ENCODE assay signal across 14 cellular contexts in the genomic region with DNA sequence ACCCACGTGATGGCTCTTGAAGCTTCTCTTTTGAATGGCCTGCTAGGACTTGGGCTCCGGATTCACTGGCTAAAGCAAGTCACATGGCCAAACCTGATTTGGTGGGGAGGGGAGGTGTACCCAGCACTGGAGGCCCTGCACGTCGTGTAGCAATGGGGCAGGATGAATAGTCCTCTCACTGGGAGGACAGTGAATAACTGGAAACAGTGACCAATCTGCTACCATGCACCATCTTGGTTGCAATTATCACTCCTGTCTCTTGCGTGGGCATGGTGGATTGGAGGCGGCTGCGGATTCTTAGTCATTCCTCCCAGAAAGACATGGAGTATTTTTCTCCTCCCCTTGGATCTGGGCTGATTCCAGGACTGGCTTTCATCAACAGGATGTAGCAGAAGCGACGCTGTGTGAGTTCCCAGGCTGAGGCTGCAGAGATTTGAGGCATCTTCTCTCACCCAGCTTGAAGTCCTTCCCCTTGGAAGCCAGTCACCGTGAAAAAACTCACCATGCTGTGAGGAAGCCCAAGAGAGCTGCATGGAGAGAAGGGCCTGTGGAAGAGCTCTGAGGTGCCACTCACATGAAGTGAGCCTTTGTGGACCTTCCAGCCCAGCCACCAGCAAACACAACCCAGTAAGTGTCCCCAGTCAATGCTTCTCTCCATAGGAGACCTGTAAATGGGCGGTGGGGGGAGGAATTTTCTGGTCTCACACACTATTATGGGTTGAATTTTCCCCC.
A peak's percentile ranks its signal among the peaks of the same experiment; 100 is the strongest.
DNase-seq lines count a peak whose midpoint lies in the region; ATAC-seq and TF ChIP-seq lines count a peak whose summit lies in the region.
"Had no signal": no experiment of that assay in that cellular context is flagged by ENCODE, and none has a peak within 500 bp of the region (broad histone marks: within the 10 kb centered on the region; RNA-seq: fewer than 3 reads in every experiment).

No MANE protein-coding gene starts in this region.

- H3K4me3 ChIP-seq in mammary epithelial cell (replicated peaks in 1 of 3; ENCODE audit: insufficient read depth in 1 of 3, low read depth in 2 of 3, low read length in 3 of 3) (no peak overlapping the region), thyroid gland (replicated peaks in 1 of 3) (no peak overlapping the region)

- no peak overlapping the region for H3K27ac ChIP-seq in mammary epithelial cell (ENCODE audit: insufficient read depth, low read depth, low read length)
- H3K27ac ChIP-seq in thyroid gland = no peak overlapping the region

- WGBS in mammary epithelial cell (ENCODE audit: low coverage, missing lambda C conversion rate) = 71% methylated on average over 9 of the region's 11 CpGs
- 67 to 74% methylated on average over 11 of the region's 11 CpGs for WGBS in thyroid gland, 2 donors

- intact Hi-C loops in mammary epithelial cell (cut with micrococcal nuclease) = no loop called here
- intact Hi-C loops in MCF 10A (cut with micrococcal nuclease) = no loop called here
- intact Hi-C loops in thyroid gland (cut with DNase I) = no loop called here
- intact Hi-C loops in activated CD4-positive, alpha-beta T cell treated with anti-CD3 and anti-CD28 coated beads, Interleukin-2, amount 10 ng/mL, durations not matched to agents 24 days and 14 days (cut with micrococcal nuclease) = no loop called here
- intact Hi-C loops in activated CD4-positive, alpha-beta T cell treated with anti-CD3 and anti-CD28 coated beads for 36 hours (cut with DNase I, micrococcal nuclease) = no loop called here

- no peaks in the 10 kb centered on the region for H4K20me1 ChIP-seq in mammary epithelial cell (ENCODE audit: insufficient read depth, low read length)

- H3K27me3 ChIP-seq in mammary epithelial cell (ENCODE audit: insufficient read depth, low read length) (no peaks in the 10 kb centered on the region), thyroid gland (no peaks in the 10 kb centered on the region)

- dilution Hi-C loops in mammary epithelial cell (cut with HindIII; ENCODE audit: low sequenced_read_pairs) = no loop called here

- H3K9me3 Mint-ChIP-seq in MCF 10A (ENCODE audit: unreplicated experiment) = no peaks in the 10 kb centered on the region
- H3K9me3 Mint-ChIP-seq in activated CD4-positive, alpha-beta T cell treated with anti-CD3 and anti-CD28 coated beads, Interleukin-2, amount 10 ng/mL, durations not matched to agents 24 days and 14 days = no peaks in the 10 kb centered on the region
- no peaks in the 10 kb centered on the region for H3K9me3 Mint-ChIP-seq in activated CD4-positive, alpha-beta T cell treated with anti-CD3 and anti-CD28 coated beads for 36 hours (ENCODE audit: low read depth)

- no peak overlapping the region for H2AFZ ChIP-seq in mammary epithelial cell (ENCODE audit: low read depth, low read length)

- no peaks in the 10 kb centered on the region for H3K79me2 ChIP-seq in mammary epithelial cell (ENCODE audit: insufficient read depth, low read length)

- no peaks in the 10 kb centered on the region for H3K36me3 Mint-ChIP-seq in MCF 10A (ENCODE audit: insufficient read depth, unreplicated experiment)
- H3K36me3 Mint-ChIP-seq in activated CD4-positive, alpha-beta T cell treated with anti-CD3 and anti-CD28 coated beads, Interleukin-2, amount 10 ng/mL, durations not matched to agents 24 days and 14 days (ENCODE audit: low read depth) = no peaks in the 10 kb centered on the region
- no peaks in the 10 kb centered on the region for H3K36me3 Mint-ChIP-seq in activated CD4-positive, alpha-beta T cell treated with anti-CD3 and anti-CD28 coated beads for 36 hours (ENCODE audit: low read depth)

- no TSS peak for BruUV-seq in mammary epithelial cell (replicated peaks; lab: Mats Ljungman, UMichigan)
- no TSS peak for BruUV-seq in MCF 10A (replicated peaks; lab: Mats Ljungman, UMichigan)

- H3K9ac ChIP-seq in mammary epithelial cell (ENCODE audit: insufficient read depth, low read length) = no peak overlapping the region

- CTCF ChIA-PET in mammary epithelial cell (lab: Charles Lee; ENCODE audit: low non-redundant PET) (no interaction called here), MCF 10A (lab: Yijun Ruan, JAX) (no interaction called here)
- CTCF ChIA-PET in activated CD4-positive, alpha-beta T cell treated with anti-CD3 and anti-CD28 coated beads for 36 hours (lab: Charles Lee) = interaction anchor here (0.6 kb wide), 1 partner anchor 216 kb away, joined by 3 read pairs; no protein-coding TSS in a partner anchor

- no peak overlapping the region for H3K4me3 Mint-ChIP-seq in MCF 10A (ENCODE audit: unreplicated experiment)
- no peak overlapping the region for H3K4me3 Mint-ChIP-seq in activated CD4-positive, alpha-beta T cell treated with anti-CD3 and anti-CD28 coated beads, Interleukin-2, amount 10 ng/mL, durations not matched to agents 24 days and 14 days
- no peak overlapping the region for H3K4me3 Mint-ChIP-seq in activated CD4-positive, alpha-beta T cell treated with anti-CD3 and anti-CD28 coated beads for 36 hours

- in situ Hi-C loops in mammary epithelial cell (cut with MboI; ENCODE audit: low sequenced_read_pairs in 2 of 2) (no loop called here), SK-MEL-5 (cut with HindIII; ENCODE audit: low pct_unique_long_range_greater_than_20kb, low sequenced_read_pairs) (no loop called here)

- no peaks in the 10 kb centered on the region for H3K36me3 ChIP-seq in mammary epithelial cell (ENCODE audit: insufficient read depth, low read length)
- H3K36me3 ChIP-seq in thyroid gland = no peaks in the 10 kb centered on the region

- POLR2A ChIA-PET in MCF 10A (lab: Yijun Ruan, JAX) = no interaction called here
- POLR2A ChIA-PET in activated CD4-positive, alpha-beta T cell treated with anti-CD3 and anti-CD28 coated beads for 36 hours (lab: Charles Lee) = no interaction called here

- no peaks in the 10 kb centered on the region for H3K4me1 ChIP-seq in mammary epithelial cell (ENCODE audit: insufficient read depth, low read length)
- H3K4me1 ChIP-seq in thyroid gland = peaks cover 0 to 11% of the 10 kb centered on the region in 2 donors

- no peak overlapping the region for H3K27ac Mint-ChIP-seq in MCF 10A (ENCODE audit: low read depth, unreplicated experiment)
- no peak overlapping the region for H3K27ac Mint-ChIP-seq in activated CD4-positive, alpha-beta T cell treated with anti-CD3 and anti-CD28 coated beads, Interleukin-2, amount 10 ng/mL, durations not matched to agents 24 days and 14 days
- no peak overlapping the region for H3K27ac Mint-ChIP-seq in activated CD4-positive, alpha-beta T cell treated with anti-CD3 and anti-CD28 coated beads for 36 hours

- no peaks in the 10 kb centered on the region for H3K4me1 Mint-ChIP-seq in MCF 10A (ENCODE audit: insufficient read depth, unreplicated experiment)
- no peaks in the 10 kb centered on the region for H3K4me1 Mint-ChIP-seq in activated CD4-positive, alpha-beta T cell treated with anti-CD3 and anti-CD28 coated beads, Interleukin-2, amount 10 ng/mL, durations not matched to agents 24 days and 14 days
- H3K4me1 Mint-ChIP-seq in activated CD4-positive, alpha-beta T cell treated with anti-CD3 and anti-CD28 coated beads for 36 hours = no peaks in the 10 kb centered on the region

- TF ChIP-seq CTCF in mammary epithelial cell (conservative IDR thresholded peaks at IDR 0.05 in 1 of 2, IDR thresholded peaks at IDR 0.05 in 1 of 2; ENCODE audit: extremely low read depth in 1 of 2, insufficient read depth in 1 of 2, low read depth in 1 of 2, low read length in 2 of 2) (no peak), MCF 10A (IDR thresholded peaks at IDR 0.05; ENCODE audit: unreplicated experiment) (no peak), thyroid gland (IDR thresholded peaks at IDR 0.05) (no peak)

- DNase-seq in mammary epithelial cell = peak; percentile 3
- no peak for DNase-seq in MCF 10A (ENCODE audit: unreplicated experiment)
- peak; percentile 19 for DNase-seq in SK-MEL-5 (ENCODE audit: low read depth, low spot score)
- DNase-seq in inferior parietal cortex (ENCODE audit: extremely low spot score) = peak; percentile 23
- peak; percentile 21 to 26 for DNase-seq in thyroid gland
- DNase-seq in activated CD4-positive, alpha-beta T cell treated with anti-CD3 and anti-CD28 coated beads, Interleukin-2, amount 10 ng/mL, durations not matched to agents 24 days and 14 days = no peak
- no peak for DNase-seq in activated CD4-positive, alpha-beta T cell treated with anti-CD3 and anti-CD28 coated beads for 36 hours
- DNase-seq: 8988T; activated naive CD4-positive, alpha-beta T cell treated with anti-CD3 and anti-CD28 coated beads, Interleukin-2, amount 50 U/mL, for 16 hours; erythroblast; MM.1S; T1000 had no signal

- peaks cover 25% of the 10 kb centered on the region for H3K27me3 Mint-ChIP-seq in MCF 10A (ENCODE audit: insufficient read depth, unreplicated experiment)
- H3K27me3 Mint-ChIP-seq in activated CD4-positive, alpha-beta T cell treated with anti-CD3 and anti-CD28 coated beads, Interleukin-2, amount 10 ng/mL, durations not matched to agents 24 days and 14 days = no peaks in the 10 kb centered on the region
- no peaks in the 10 kb centered on the region for H3K27me3 Mint-ChIP-seq in activated CD4-positive, alpha-beta T cell treated with anti-CD3 and anti-CD28 coated beads for 36 hours

- H3K9me3 ChIP-seq in mammary epithelial cell (replicated peaks; ENCODE audit: insufficient read depth, low read length) = no peaks in the 10 kb centered on the region
- H3K9me3 ChIP-seq in thyroid gland = no peaks in the 10 kb centered on the region

- no peak for TF ChIP-seq POLR2A in thyroid gland (IDR thresholded peaks at IDR 0.05)

- ATAC-seq in activated CD4-positive, alpha-beta T cell treated with anti-CD3 and anti-CD28 coated beads for 36 hours = no peak
- no peak for ATAC-seq in HG02870 (IDR thresholded peaks at IDR 0.05; ENCODE audit: unreplicated experiment)
- ATAC-seq: Panc1 had no signal

- H3K4me2 ChIP-seq in mammary epithelial cell (ENCODE audit: insufficient read depth, low read depth, low read length) = no peak overlapping the region

Comparison
In these comparisons a context has a peak if more than half of its experiments do, and no peak if none do; other contexts are left out.
1. DNase-seq: peak in mammary epithelial cell (single experiment), SK-MEL-5 (single experiment), inferior parietal cortex (single experiment) and thyroid gland (2 of 2); none in MCF 10A (single experiment), activated CD4-positive, alpha-beta T cell treated with anti-CD3 and anti-CD28 coated beads, Interleukin-2, amount 10 ng/mL, durations not matched to agents 24 days and 14 days (single experiment) and activated CD4-positive, alpha-beta T cell treated with anti-CD3 and anti-CD28 coated beads for 36 hours (single experiment).